Comparison of ENCODE assay signal across 21 cellular contexts in genomic region chr10:7467031-7467667, GRCh38. TPM values are rescaled to one million over a fixed set of nuclear protein-coding genes. Genes with fewer than 3 reads are reported as not detected.
A peak's percentile ranks its signal among the peaks of the same experiment; 100 is the strongest.
DNase-seq lines count a peak whose midpoint lies in the region; ATAC-seq and TF ChIP-seq lines count a peak whose summit lies in the region.
"Had no signal": no experiment of that assay in that cellular context is flagged by ENCODE, and none has a peak within 500 bp of the region (broad histone marks: within the 10 kb centered on the region; RNA-seq: fewer than 3 reads in every experiment).

No MANE protein-coding gene starts in this region.

- H3K4me1 Mint-ChIP-seq in stimulated activated memory B cell treated with anti-CD40 and anti-IgM and Interleukin-4, amounts not matched to agents 10 μg/mL and 1 μg/mL and 100 μg/mL, for 72 hours, result peaks cover 47% of the 10 kb centered on the region

- peaks cover 11% of the 10 kb centered on the region for H3K79me2 ChIP-seq in Karpas-422 (ENCODE audit: low read length)

- no peak overlapping the region for H3K27ac ChIP-seq in right atrium auricular region
- H3K27ac ChIP-seq in Karpas-422 (ENCODE audit: low read length), result peak overlapping the region; percentile 99; the same call in 1 of the 2 replicates
- H3K27ac ChIP-seq: A549, GM23248 had no signal

- no peaks in the 10 kb centered on the region for H3K9me2 ChIP-seq in Karpas-422 (replicated peaks; ENCODE audit: insufficient read depth, low read length)

- ATAC-seq in Right ventricle myocardium superior (ENCODE audit: poor library complexity) (peak; percentile 57), left ventricle myocardium superior (peak; percentile 59)
- no peak for ATAC-seq in stimulated activated memory B cell treated with anti-CD40 and anti-IgM and Interleukin-4, amounts not matched to agents 10 μg/mL and 1 μg/mL and 100 μg/mL, for 72 hours
- ATAC-seq: A549 had no signal

- no peaks in the 10 kb centered on the region for H3K27me3 Mint-ChIP-seq in stimulated activated memory B cell treated with anti-CD40 and anti-IgM and Interleukin-4, amounts not matched to agents 10 μg/mL and 1 μg/mL and 100 μg/mL, for 72 hours
- H3K27me3 Mint-ChIP-seq: CD4-positive, alpha-beta memory T cell had no signal

- H3K4me2 ChIP-seq in Karpas-422 (ENCODE audit: low read depth, low read length, poor library complexity, severe bottlenecking), result no peak overlapping the region
- H3K4me2 ChIP-seq: A549 had no signal

- H3K4me3 Mint-ChIP-seq in stimulated activated memory B cell treated with anti-CD40 and anti-IgM and Interleukin-4, amounts not matched to agents 10 μg/mL and 1 μg/mL and 100 μg/mL, for 72 hours, result no peak overlapping the region
- H3K4me3 Mint-ChIP-seq: CD4-positive, alpha-beta memory T cell had no signal

- H3K4me3 ChIP-seq in right atrium auricular region, result no peak overlapping the region
- no peak overlapping the region for H3K4me3 ChIP-seq in Karpas-422 (ENCODE audit: low read length)
- H3K4me3 ChIP-seq: A549, GM23248 had no signal

- no peaks in the 10 kb centered on the region for H4K20me1 ChIP-seq in Karpas-422 (ENCODE audit: insufficient read depth, low read depth, low read length)

- no peaks in the 10 kb centered on the region for H3K27me3 ChIP-seq in right atrium auricular region
- H3K27me3 ChIP-seq in Karpas-422 (ENCODE audit: low read length), result no peaks in the 10 kb centered on the region

- H3K4me1 ChIP-seq in right atrium auricular region (no peaks in the 10 kb centered on the region), Karpas-422 (ENCODE audit: low read length) (peaks cover 32% of the 10 kb centered on the region)
- H3K4me1 ChIP-seq: A549 had no signal

- H3K36me3 ChIP-seq in right atrium auricular region (no peaks in the 10 kb centered on the region), Karpas-422 (ENCODE audit: insufficient read depth, low read length) (peaks cover 23% of the 10 kb centered on the region)

- H3K36me3 Mint-ChIP-seq in stimulated activated memory B cell treated with anti-CD40 and anti-IgM and Interleukin-4, amounts not matched to agents 10 μg/mL and 1 μg/mL and 100 μg/mL, for 72 hours, result no peaks in the 10 kb centered on the region
- H3K36me3 Mint-ChIP-seq: CD4-positive, alpha-beta memory T cell had no signal

- H3K27ac Mint-ChIP-seq in stimulated activated memory B cell treated with anti-CD40 and anti-IgM and Interleukin-4, amounts not matched to agents 10 μg/mL and 1 μg/mL and 100 μg/mL, for 72 hours, result peak overlapping the region; percentile 37
- H3K27ac Mint-ChIP-seq: CD4-positive, alpha-beta memory T cell had no signal

- DNase-seq in Right ventricle myocardium superior (no peak), right atrium auricular region (ENCODE audit: low spot score) (no peak), Karpas-422 (peak; percentile 39), left ventricle myocardium superior (no peak), SKM-1 treated with dmso at 0.1 percent for 144 hours (lab: John Stamatoyannopoulos, UW; ENCODE audit: unreplicated experiment) (no peak), DMS 273 (lab: John Stamatoyannopoulos, UW; ENCODE audit: unreplicated experiment) (no peak), NK-92 (lab: John Stamatoyannopoulos, UW; ENCODE audit: unreplicated experiment) (no peak)
- DNase-seq: 8988T; ACHN; AML-193; C1 segment of cervical spinal cord; Calu3; CD4-positive, alpha-beta memory T cell; COR-L47; DMS153; DND-41; GM23248; H7; HCEC 1CT had no signal

- H3K9me3 Mint-ChIP-seq in stimulated activated memory B cell treated with anti-CD40 and anti-IgM and Interleukin-4, amounts not matched to agents 10 μg/mL and 1 μg/mL and 100 μg/mL, for 72 hours, result peaks cover 7% of the 10 kb centered on the region

- H3K9me3 ChIP-seq in right atrium auricular region (no peaks in the 10 kb centered on the region), Karpas-422 (ENCODE audit: low read length) (no peaks in the 10 kb centered on the region)
- H3K9me3 ChIP-seq: A549 had no signal

- no peak overlapping the region for H2AFZ ChIP-seq in Karpas-422 (ENCODE audit: low read length)
- H2AFZ ChIP-seq: GM23248 had no signal

- H3K9ac ChIP-seq in Karpas-422 (ENCODE audit: low read length), result no peak overlapping the region
- H3K9ac ChIP-seq: GM23248 had no signal

- intact Hi-C loops in Right ventricle myocardium superior (cut with DNase I), result no loop called here
- intact Hi-C loops in left ventricle myocardium superior (cut with micrococcal nuclease), result no loop called here

- TF ChIP-seq CTCF in right atrium auricular region (IDR thresholded peaks at IDR 0.05), result no peak

RNA-seq across cellular contexts. Expression of gene SFMBT2, which starts 56.3 kb away (rescaled TPM):
- total RNA-seq in Right ventricle myocardium superior (9.4 TPM), right atrium auricular region (1 to 10 TPM; 7.9 TPM), left ventricle myocardium superior (11.0 TPM)
- 28.8 and 41.5 TPM in 2 replicates for total RNA-seq in Karpas-422 (2014; rRNA removed; shearing (Covaris generic); ENCODE audit: low replicate concordance)
